ENCODE assay signal across 8 cellular contexts in genomic region chr18:24138884-24139616, GRCh38. TPM values are rescaled to one million over a fixed set of nuclear protein-coding genes. Genes with fewer than 3 reads are reported as not detected.
DNase-seq lines count a peak whose midpoint lies in the region; ATAC-seq and TF ChIP-seq lines count a peak whose summit lies in the region.

Gene CABYR (plus strand): TSS chr18:24139062. CDS start chr18:24143115, 4,053 bp downstream.

- H3K4me3 ChIP-seq in Panc1 (ENCODE audit: low read depth in 2 of 2, low read length in 2 of 2), result peak within 1 kb of the TSS; percentile 75 to 77
- H3K4me3 ChIP-seq in neural cell (ENCODE audit: low read length), result peak within 1 kb of the TSS; percentile 72

- H3K4me1 ChIP-seq in Panc1 (ENCODE audit: control insufficient read depth, insufficient read depth, low read length) (no peaks in the 10 kb centered on the region; the same call in 1 of the 2 replicates), foreskin keratinocyte (no peaks in the 10 kb centered on the region)

- H3K27me3 ChIP-seq in Panc1 (ENCODE audit: control insufficient read depth, insufficient read depth, low read length) (no peaks in the 10 kb centered on the region), foreskin keratinocyte (no peaks in the 10 kb centered on the region), neural cell (ENCODE audit: insufficient read depth, low read depth, low read length) (peaks cover 3% of the 10 kb centered on the region)

- no peaks in the 10 kb centered on the region for H4K20me1 ChIP-seq in neural cell (ENCODE audit: insufficient read depth)

- no peak for TF ChIP-seq RAD21 in neural cell (conservative IDR thresholded peaks at IDR 0.05)

- no peak for TF ChIP-seq EP300 in neural cell (conservative IDR thresholded peaks at IDR 0.05; ENCODE audit: poor library complexity, severe bottlenecking)

- TF ChIP-seq CTCF in Panc1 (IDR thresholded peaks at IDR 0.05) (no peak), foreskin keratinocyte (conservative IDR thresholded peaks at IDR 0.05) (no peak), neural cell (IDR thresholded peaks at IDR 0.05; ENCODE audit: poor library complexity, severe bottlenecking) (no peak)

- CTCF ChIA-PET in Panc1 (lab: Charles Lee), result interaction anchor here (0.6 to 0.7 kb wide), 3 partner anchors 119 to 289 kb away, joined by 4 to 18 read pairs (median 5); no protein-coding TSS in a partner anchor

- POLR2A ChIA-PET in Panc1 (lab: Charles Lee), result interaction anchor here (0.5 to 1.3 kb wide), 18 partner anchors 11 to 435 kb away, joined by 3 to 16 read pairs (median 4); no protein-coding TSS in a partner anchor

- intact Hi-C loops in Panc1 (cut with micrococcal nuclease; ENCODE audit: unreplicated experiment), result no loop called here

- H3K9me3 ChIP-seq in Panc1 (ENCODE audit: control insufficient read depth, insufficient read depth, low read depth, low read length) (no peaks in the 10 kb centered on the region), neural cell (ENCODE audit: low read length) (no peaks in the 10 kb centered on the region)

- no peaks in the 10 kb centered on the region for H3K9me2 ChIP-seq in neural cell (ENCODE audit: insufficient read depth, low read length)

- peak; percentile 67 for TF ChIP-seq POLR2A in GM19099 (IDR thresholded peaks at IDR 0.05; ENCODE audit: extremely low read depth, insufficient read length, low read depth)

- H3F3A ChIP-seq in neural cell (ENCODE audit: insufficient read depth, low read length, poor library complexity, severe bottlenecking), result no peaks in the 10 kb centered on the region

- H3K79me2 ChIP-seq in neural cell (replicated peaks; ENCODE audit: insufficient read depth, low read length), result no peaks in the 10 kb centered on the region

- H3K36me3 ChIP-seq in Panc1 (ENCODE audit: control insufficient read depth, insufficient read depth, low read length), result peaks cover 2% of the 10 kb centered on the region; the same call in 1 of the 2 replicates
- H3K36me3 ChIP-seq in neural cell (ENCODE audit: insufficient read depth, low read length), result no peaks in the 10 kb centered on the region

- TSS peak; percentile 90 for BruUV-seq in Panc1 (replicated peaks; lab: Mats Ljungman, UMichigan)

- H3K27ac ChIP-seq in Panc1 (ENCODE audit: low read length) (peak within 1 kb of the TSS; percentile 92), foreskin keratinocyte (peak within 1 kb of the TSS; percentile 65), neural cell (ENCODE audit: low read length) (peak within 1 kb of the TSS; percentile 3)

- peak within 1 kb of the TSS; percentile 40 for H2AFZ ChIP-seq in neural cell (ENCODE audit: low read depth, low read length)

- peak within 1 kb of the TSS; percentile 39 for H3K4me2 ChIP-seq in neural cell (ENCODE audit: low read length)

- peak; percentile 94 for DNase-seq in AG20443 (ENCODE audit: low spot score)
- DNase-seq in Panc1 (ENCODE audit: low read depth, low spot score), result no peak
- peak; percentile 22 to 66 (median 38) for DNase-seq in activated naive CD4-positive, alpha-beta T cell (lab: John Stamatoyannopoulos, UW)
- DNase-seq in foreskin keratinocyte, result peak; percentile 60 to 79
- peak; percentile 82 for DNase-seq in stimulated activated naive CD8-positive, alpha-beta T cell treated with anti-CD3 and anti-CD28 coated beads, Interleukin-15, Interleukin-2, amounts not matched to agents 100 U/mL and 50 U/mL, for 24 hours

- in situ Hi-C loops in Panc1 (cut with HindIII; ENCODE audit: low pct_unique_long_range_greater_than_20kb, low sequenced_read_pairs), result no loop called here

- peak within 1 kb of the TSS; percentile 60 for H3K9ac ChIP-seq in neural cell (ENCODE audit: low read length)

- ATAC-seq in HG03439 (IDR thresholded peaks at IDR 0.05; ENCODE audit: unreplicated experiment), result peak; percentile 85
- ATAC-seq in Panc1, result peak; percentile 97
- peak; percentile 94 for ATAC-seq in foreskin keratinocyte
- peak; percentile 92 for ATAC-seq in stimulated activated naive CD8-positive, alpha-beta T cell treated with anti-CD3 and anti-CD28 coated beads, Interleukin-15, Interleukin-2, amounts not matched to agents 100 U/mL and 50 U/mL, for 24 hours

TF ChIP-seq in neural cell, 6 proteins besides CTCF, POLR2A, EP300 and RAD21:
- TF ChIP-seq TAF1 (IDR thresholded peaks at IDR 0.05; ENCODE audit: low read depth) (no peak), EZH2 (IDR thresholded peaks at IDR 0.05; ENCODE audit: borderline replicate concordance, insufficient read depth, low read length, poor library complexity, severe bottlenecking) (no peak), REST (IDR thresholded peaks at IDR 0.05; ENCODE audit: borderline replicate concordance) (peak; percentile 62), MXI1 (conservative IDR thresholded peaks at IDR 0.05; ENCODE audit: poor library complexity, severe bottlenecking) (no peak), POLR2AphosphoS5 (IDR thresholded peaks at IDR 0.05) (peak; percentile 65), SMC3 (conservative IDR thresholded peaks at IDR 0.05; ENCODE audit: poor library complexity) (no peak)

RNA-seq across cellular contexts. Expression of gene CABYR, which starts in this region (rescaled TPM):
- total RNA-seq in Panc1 (2021; ENCODE audit: unreplicated experiment), result 29.4 TPM
- polyA plus RNA-seq in Panc1 (2012; ENCODE audit: insufficient read length), result 17.9 TPM
- 7.2 and 7.7 TPM in 2 replicates for total RNA-seq in foreskin keratinocyte
- 6.2 and 6.8 TPM in 2 replicates for polyA plus RNA-seq in foreskin keratinocyte
- 4.6 and 6.9 TPM in 2 replicates for polyA plus RNA-seq in neural cell
- polyA minus RNA-seq in neural cell, result 10.0 and 12.4 TPM in 2 replicates

Comparison
In these comparisons a context has a peak if more than half of its experiments do, and no peak if none do; other contexts are left out.
1. H3K27ac ChIP-seq: peak in every context shown above with its lines; median percentile 92 in Panc1; 65 in foreskin keratinocyte; 3 in neural cell.